In genomic region chr10:49116509-49117365, GRCh38 we compare ENCODE assay signal across 31 cellular contexts. TPM values are rescaled to one million over a fixed set of nuclear protein-coding genes. Genes with fewer than 3 reads are reported as not detected.
A peak's percentile ranks its signal among the peaks of the same experiment; 100 is the strongest.
DNase-seq lines count a peak whose midpoint lies in the region; ATAC-seq and TF ChIP-seq lines count a peak whose summit lies in the region.
"Had no signal": no experiment of that assay in that cellular context is flagged by ENCODE, and none has a peak within 500 bp of the region (broad histone marks: within the 10 kb centered on the region; RNA-seq: fewer than 3 reads in every experiment).

No MANE protein-coding gene starts in this region.

- no peak overlapping the region for H3K9ac ChIP-seq in endodermal cell (ENCODE audit: extremely low read depth, low read length, poor library complexity, severe bottlenecking)

- ATAC-seq in activated T-cell treated with anti-CD3 and anti-CD28 coated beads, Interleukin-2, amount 50 U/mL, for 72 hours (replicated peaks in 1 of 2): peak; percentile 9 to 22
- ATAC-seq: pancreas had no signal

- H3K4me1 ChIP-seq in endodermal cell (ENCODE audit: control insufficient read depth, insufficient read depth, low read length): no peaks in the 10 kb centered on the region
- H3K4me1 ChIP-seq: pancreas had no signal

- no peak for TF ChIP-seq CTCF in endodermal cell (conservative IDR thresholded peaks at IDR 0.05)
- TF ChIP-seq CTCF in neural crest cell (conservative IDR thresholded peaks at IDR 0.05): no peak
- TF ChIP-seq CTCF in type B pancreatic cell (conservative IDR thresholded peaks at IDR 0.05): no peak

- no peak overlapping the region for H3K27ac Mint-ChIP-seq in activated T-cell treated with anti-CD3 and anti-CD28 coated beads, Interleukin-2, amount 50 U/mL, for 72 hours
- H3K27ac Mint-ChIP-seq in endodermal cell: no peak overlapping the region
- H3K27ac Mint-ChIP-seq in neural crest cell (ENCODE audit: unreplicated experiment): no peak overlapping the region
- H3K27ac Mint-ChIP-seq in type B pancreatic cell: no peak overlapping the region
- H3K27ac Mint-ChIP-seq: activated naive CD4-positive, alpha-beta T cell treated with anti-CD3 and anti-CD28 coated beads, Interleukin-2, amount 50 U/mL, for 24 hours; activated T-helper 1 cell treated with anti-CD3 and anti-CD28 coated beads, Interleukin-12 subunit alpha, Interleukin-12 subunit beta, Interleukin-2, Interleukin-4 antibody, amounts not matched to agents 30 ng/mL and 10 ng/mL and 1 ng/mL, durations not matched to agents 14 hours and 24 hours and 36 hours; H9; memory B cell had no signal

- no peak for DNase-seq in activated T-cell treated with anti-CD3 and anti-CD28 coated beads, Interleukin-2, amount 50 U/mL, for 72 hours
- DNase-seq in activated T-cell treated with anti-CD3 and anti-CD28 coated beads, Interleukin-2, amount 50 U/mL, for 48 hours: no peak
- peak; percentile 37 for DNase-seq in endodermal cell
- no peak for DNase-seq in neural crest cell (ENCODE audit: low read depth, low spot score)
- peak; percentile 48 for DNase-seq in type B pancreatic cell (ENCODE audit: extremely low spot score, unreplicated experiment)
- no peak for DNase-seq in NCI-H1048 (lab: John Stamatoyannopoulos, UW)
- no peak for DNase-seq in NCI-H1417 (lab: John Stamatoyannopoulos, UW)
- no peak for DNase-seq in DMS79 (lab: John Stamatoyannopoulos, UW)
- DNase-seq: activated CD4-positive, alpha-beta T cell treated with anti-CD3 and anti-CD28 coated beads for 4 hours; AML-193; anterior cingulate cortex; DMS79 treated with DMSO at 0.1 percent for 48 hours; glutamatergic neuron; H9; naive B cell; NCI-H1092; NCI-H2029 treated with DMSO at 0.1 percent for 48 hours; NCI-H226; pancreas; trophoblast cell had no signal

- peaks cover 65% of the 10 kb centered on the region for H3K27me3 ChIP-seq in endodermal cell (ENCODE audit: control insufficient read depth, insufficient read depth, low read length, poor library complexity, severe bottlenecking)
- H3K27me3 ChIP-seq: pancreas, SJSA1 had no signal

- H3K4me3 Mint-ChIP-seq in activated T-cell treated with anti-CD3 and anti-CD28 coated beads, Interleukin-2, amount 50 U/mL, for 72 hours: no peak overlapping the region
- H3K4me3 Mint-ChIP-seq in endodermal cell (peak overlapping the region; percentile 37), neural crest cell (peak overlapping the region; percentile 56), type B pancreatic cell (no peak overlapping the region)
- H3K4me3 Mint-ChIP-seq: activated naive CD4-positive, alpha-beta T cell treated with anti-CD3 and anti-CD28 coated beads, Interleukin-2, amount 50 U/mL, for 24 hours; activated T-helper 1 cell treated with anti-CD3 and anti-CD28 coated beads, Interleukin-12 subunit alpha, Interleukin-12 subunit beta, Interleukin-2, Interleukin-4 antibody, amounts not matched to agents 30 ng/mL and 10 ng/mL and 1 ng/mL, durations not matched to agents 14 hours and 24 hours and 36 hours; central memory CD8-positive, alpha-beta T cell; memory B cell had no signal

- peaks cover 52% of the 10 kb centered on the region for H3K27me3 Mint-ChIP-seq in activated T-cell treated with anti-CD3 and anti-CD28 coated beads, Interleukin-2, amount 50 U/mL, for 72 hours (ENCODE audit: low read depth)
- H3K27me3 Mint-ChIP-seq in endodermal cell (ENCODE audit: insufficient read depth): peaks cover 34% of the 10 kb centered on the region
- peaks cover 1% of the 10 kb centered on the region for H3K27me3 Mint-ChIP-seq in neural crest cell (ENCODE audit: low read depth)
- peaks cover 58% of the 10 kb centered on the region for H3K27me3 Mint-ChIP-seq in type B pancreatic cell

- H3K36me3 ChIP-seq in endodermal cell (ENCODE audit: control insufficient read depth, insufficient read depth, low read length): no peaks in the 10 kb centered on the region
- H3K36me3 ChIP-seq: pancreas had no signal

- 96 to 100% methylated on average over 1 to 5 of the region's 5 CpGs for WGBS in endodermal cell (ENCODE audit: insufficient coverage in 1 of 2, insufficient read length in 1 of 2), 2 experiments

- H3K36me3 Mint-ChIP-seq in activated T-cell treated with anti-CD3 and anti-CD28 coated beads, Interleukin-2, amount 50 U/mL, for 72 hours (ENCODE audit: insufficient read depth in 2 of 2): peaks cover 0 to under 1% of the 10 kb centered on the region in 2 donors
- no peaks in the 10 kb centered on the region for H3K36me3 Mint-ChIP-seq in endodermal cell (ENCODE audit: low read depth)
- H3K36me3 Mint-ChIP-seq in neural crest cell (ENCODE audit: low read depth): no peaks in the 10 kb centered on the region
- no peaks in the 10 kb centered on the region for H3K36me3 Mint-ChIP-seq in type B pancreatic cell
- H3K36me3 Mint-ChIP-seq: activated naive CD4-positive, alpha-beta T cell treated with anti-CD3 and anti-CD28 coated beads, Interleukin-2, amount 50 U/mL, for 24 hours; memory B cell; naive B cell had no signal

- H3K4me1 Mint-ChIP-seq in activated T-cell treated with anti-CD3 and anti-CD28 coated beads, Interleukin-2, amount 50 U/mL, for 72 hours (ENCODE audit: low read depth): no peaks in the 10 kb centered on the region
- peaks cover 12% of the 10 kb centered on the region for H3K4me1 Mint-ChIP-seq in endodermal cell
- H3K4me1 Mint-ChIP-seq in neural crest cell: peaks cover 22% of the 10 kb centered on the region
- no peaks in the 10 kb centered on the region for H3K4me1 Mint-ChIP-seq in type B pancreatic cell (ENCODE audit: unreplicated experiment)
- H3K4me1 Mint-ChIP-seq: central memory CD8-positive, alpha-beta T cell; memory B cell had no signal

- H3K9me3 Mint-ChIP-seq in activated T-cell treated with anti-CD3 and anti-CD28 coated beads, Interleukin-2, amount 50 U/mL, for 72 hours: peaks cover under 1 to 1% of the 10 kb centered on the region in 2 donors
- H3K9me3 Mint-ChIP-seq in endodermal cell (no peaks in the 10 kb centered on the region), neural crest cell (no peaks in the 10 kb centered on the region), type B pancreatic cell (no peaks in the 10 kb centered on the region)
- H3K9me3 Mint-ChIP-seq: activated naive CD4-positive, alpha-beta T cell treated with anti-CD3 and anti-CD28 coated beads, Interleukin-2, amount 50 U/mL, for 24 hours; activated T-helper 1 cell treated with anti-CD3 and anti-CD28 coated beads, Interleukin-12 subunit alpha, Interleukin-12 subunit beta, Interleukin-2, Interleukin-4 antibody, amounts not matched to agents 30 ng/mL and 10 ng/mL and 1 ng/mL, durations not matched to agents 14 hours and 24 hours and 36 hours; central memory CD8-positive, alpha-beta T cell; H9 had no signal

- H3K27ac ChIP-seq in endodermal cell (ENCODE audit: low read depth, low read length): no peak overlapping the region
- H3K27ac ChIP-seq: pancreas, SJSA1 had no signal

- H3K9me3 ChIP-seq in endodermal cell (ENCODE audit: control insufficient read depth, low read length): no peaks in the 10 kb centered on the region
- H3K9me3 ChIP-seq: pancreas, SJSA1 had no signal

- no peak overlapping the region for H3K4me3 ChIP-seq in endodermal cell (ENCODE audit: low read length)
- H3K4me3 ChIP-seq: pancreas had no signal

RNA-seq across cellular contexts. Expression of gene VSTM4, which starts 1.4 kb away (rescaled TPM):
- total RNA-seq in activated T-cell treated with anti-CD3 and anti-CD28 coated beads, Interleukin-2, amount 50 U/mL, for 72 hours: under 1 TPM in 1 of 2 donors, not detected in 1; 0.25 TPM
- total RNA-seq in endodermal cell (under 1 TPM; 0.51 to 0.77 TPM), neural crest cell (2.2 and 2.3 TPM in 2 replicates), type B pancreatic cell (ENCODE audit: low replicate concordance) (0.12 and 2.6 TPM in 2 replicates)
- polyA plus RNA-seq in endodermal cell (2013, experiment 1 of 2): 1.4 TPM
- 1.1 TPM for polyA plus RNA-seq in endodermal cell (2013, experiment 2 of 2)

RNA-seq across cellular contexts. Expression of gene FAM170B, which starts 17.1 kb away (rescaled TPM):
- total RNA-seq in activated T-cell treated with anti-CD3 and anti-CD28 coated beads, Interleukin-2, amount 50 U/mL, for 72 hours: under 1 TPM in 1 of 2 donors, not detected in 1; 0.16 TPM
- total RNA-seq in endodermal cell (not detected), neural crest cell (not detected in 2 replicates), type B pancreatic cell (ENCODE audit: low replicate concordance) (not detected in 2 replicates)
- not detected for polyA plus RNA-seq in endodermal cell (2013, experiment 1 of 2)
- not detected for polyA plus RNA-seq in endodermal cell (2013, experiment 2 of 2)
- total RNA-seq: A172; activated CD8-positive, alpha-beta memory T cell treated with anti-CD3 and anti-CD28 coated beads for 36 hours; activated T-helper 1 cell treated with anti-CD3 and anti-CD28 coated beads, Interleukin-12 subunit alpha, Interleukin-12 subunit beta, Interleukin-2, Interleukin-4 antibody, amounts not matched to agents 30 ng/mL and 10 ng/mL and 1 ng/mL, durations not matched to agents 14 hours and 24 hours and 36 hours; dermis microvascular lymphatic vessel endothelial cell; endothelial cell of umbilical vein; H9; kidney epithelial cell; pancreas; SJSA1; T-helper 1 cell treated with Interleukin-12 subunit alpha and Interleukin-12 subunit beta and Interleukin-4 antibody, amounts not matched to agents 30 ng/mL and 1 ng/mL, for 36 hours had no signal
- polyA plus RNA-seq: endothelial cell of umbilical vein, pancreas had no signal

Comparison
In these comparisons a context has a peak if more than half of its experiments do, and no peak if none do; other contexts are left out.
1. DNase-seq: peak in endodermal cell (single experiment) and type B pancreatic cell (single experiment); none in activated T-cell treated with anti-CD3 and anti-CD28 coated beads, Interleukin-2, amount 50 U/mL, for 72 hours (0 of 2), activated T-cell treated with anti-CD3 and anti-CD28 coated beads, Interleukin-2, amount 50 U/mL, for 48 hours (0 of 2), neural crest cell (single experiment), NCI-H1048 (single experiment), NCI-H1417 (0 of 3) and DMS79 (single experiment).
2. H3K4me3 Mint-ChIP-seq: peak in endodermal cell (single experiment) and neural crest cell (single experiment); none in activated T-cell treated with anti-CD3 and anti-CD28 coated beads, Interleukin-2, amount 50 U/mL, for 72 hours (0 of 2) and type B pancreatic cell (single experiment).